Comparison of ENCODE assay signal across 19 cellular contexts in genomic region chr22:27627444-27627833, GRCh38.
DNase-seq lines count a peak whose midpoint lies in the region; ATAC-seq and TF ChIP-seq lines count a peak whose summit lies in the region.
"Had no signal": no experiment of that assay in that cellular context is flagged by ENCODE, and none has a peak within 500 bp of the region (broad histone marks: within the 10 kb centered on the region; RNA-seq: fewer than 3 reads in every experiment).

No MANE protein-coding gene starts in this region.

- H3K4me3 ChIP-seq in breast epithelium (no peak overlapping the region), choroid plexus epithelial cell (ENCODE audit: low read depth, low read length) (no peak overlapping the region)
- H3K4me3 ChIP-seq: PC-9, testis had no signal

- TF ChIP-seq CTCF in MCF 10A (IDR thresholded peaks at IDR 0.05; ENCODE audit: unreplicated experiment) (no peak), breast epithelium (IDR thresholded peaks at IDR 0.05) (no peak), choroid plexus epithelial cell (conservative IDR thresholded peaks at IDR 0.05; ENCODE audit: low read depth, low read length) (peak; percentile 30), type B pancreatic cell (conservative IDR thresholded peaks at IDR 0.05) (peak; percentile 38), nephron progenitor cell (IDR thresholded peaks at IDR 0.05) (no peak)

- H3K9me3 Mint-ChIP-seq in MCF 10A (ENCODE audit: unreplicated experiment) (no peaks in the 10 kb centered on the region), type B pancreatic cell (peaks cover 5% of the 10 kb centered on the region), nephron progenitor cell (peaks cover 19% of the 10 kb centered on the region)
- H3K9me3 Mint-ChIP-seq in activated naive CD4-positive, alpha-beta T cell treated with anti-CD3 and anti-CD28 coated beads, Interleukin-2, amount 10 ng/mL, durations not matched to agents 7 days and 5 days: peaks cover 4% of the 10 kb centered on the region
- H3K9me3 Mint-ChIP-seq: central memory CD8-positive, alpha-beta T cell; neural crest cell; T-helper 1 cell treated with Interleukin-12 subunit alpha and Interleukin-12 subunit beta and Interleukin-4 antibody, amounts not matched to agents 30 μg/mL and 1 μg/mL, for 36 hours had no signal

- no TSS peak for BruUV-seq in MCF 10A (replicated peaks; lab: Mats Ljungman, UMichigan)

- DNase-seq in MCF 10A (ENCODE audit: unreplicated experiment): peak; percentile 21
- no peak for DNase-seq in breast epithelium (ENCODE audit: low spot score in 2 of 2)
- peak; percentile 57 for DNase-seq in NOMO-1 treated with DMSO at 0.1 percent for 48 hours (lab: John Stamatoyannopoulos, UW; ENCODE audit: unreplicated experiment)
- peak; percentile 23 for DNase-seq in choroid plexus epithelial cell (ENCODE audit: low read depth)
- no peak for DNase-seq in type B pancreatic cell (ENCODE audit: extremely low spot score, unreplicated experiment)
- DNase-seq in nephron progenitor cell: no peak
- DNase-seq in activated naive CD4-positive, alpha-beta T cell treated with anti-CD3 and anti-CD28 coated beads, Interleukin-2, amount 10 ng/mL, durations not matched to agents 7 days and 5 days: no peak
- DNase-seq: activated CD4-positive, alpha-beta T cell treated with anti-CD3 and anti-CD28 coated beads for 4 hours; CD8-positive, alpha-beta memory T cell; GDM1; NCI-H2171; stimulated activated CD4-positive, alpha-beta T cell treated with anti-CD3 and anti-CD28 coated beads, Interleukin-2, amount 100 ng/mL, for 24 hours; stimulated activated CD8-positive, alpha-beta memory T cell treated with anti-CD3 and anti-CD28 coated beads, Interleukin-4, amount 100 ng/mL, for 48 hours; testis had no signal

- intact Hi-C loops in MCF 10A (cut with micrococcal nuclease) (no loop called here), breast epithelium (cut with DNase I; ENCODE audit: low total_unique reads) (no loop called here)

- no peaks in the 10 kb centered on the region for H3K36me3 Mint-ChIP-seq in MCF 10A (ENCODE audit: insufficient read depth, unreplicated experiment)
- peaks cover 3% of the 10 kb centered on the region for H3K36me3 Mint-ChIP-seq in type B pancreatic cell
- H3K36me3 Mint-ChIP-seq in nephron progenitor cell (ENCODE audit: low read depth): peaks cover 5% of the 10 kb centered on the region
- no peaks in the 10 kb centered on the region for H3K36me3 Mint-ChIP-seq in activated naive CD4-positive, alpha-beta T cell treated with anti-CD3 and anti-CD28 coated beads, Interleukin-2, amount 10 ng/mL, durations not matched to agents 7 days and 5 days
- H3K36me3 Mint-ChIP-seq: CD8-positive, alpha-beta memory T cell had no signal

- H3K4me1 ChIP-seq in breast epithelium: no peaks in the 10 kb centered on the region
- H3K4me1 ChIP-seq: testis had no signal

- TF ChIP-seq POLR2A in breast epithelium (IDR thresholded peaks at IDR 0.05): no peak

- H3K27ac Mint-ChIP-seq in MCF 10A (ENCODE audit: low read depth, unreplicated experiment) (no peak overlapping the region), type B pancreatic cell (no peak overlapping the region), nephron progenitor cell (no peak overlapping the region)
- H3K27ac Mint-ChIP-seq in activated naive CD4-positive, alpha-beta T cell treated with anti-CD3 and anti-CD28 coated beads, Interleukin-2, amount 10 ng/mL, durations not matched to agents 7 days and 5 days: no peak overlapping the region
- H3K27ac Mint-ChIP-seq: CD8-positive, alpha-beta memory T cell; T-helper 1 cell treated with Interleukin-12 subunit alpha and Interleukin-12 subunit beta and Interleukin-4 antibody, amounts not matched to agents 30 μg/mL and 1 μg/mL, for 36 hours had no signal

- H3K36me3 ChIP-seq in breast epithelium: no peaks in the 10 kb centered on the region

- CTCF ChIA-PET in MCF 10A (lab: Yijun Ruan, JAX): no interaction called here
- CTCF ChIA-PET in activated naive CD4-positive, alpha-beta T cell treated with anti-CD3 and anti-CD28 coated beads, Interleukin-2, amount 10 ng/mL, durations not matched to agents 7 days and 5 days (lab: Charles Lee): no interaction called here

- H3K4me3 Mint-ChIP-seq in MCF 10A (ENCODE audit: unreplicated experiment) (no peak overlapping the region), type B pancreatic cell (no peak overlapping the region), nephron progenitor cell (no peak overlapping the region)
- no peak overlapping the region for H3K4me3 Mint-ChIP-seq in activated naive CD4-positive, alpha-beta T cell treated with anti-CD3 and anti-CD28 coated beads, Interleukin-2, amount 10 ng/mL, durations not matched to agents 7 days and 5 days
- H3K4me3 Mint-ChIP-seq: CD8-positive, alpha-beta memory T cell; central memory CD8-positive, alpha-beta T cell; neural crest cell; T-helper 1 cell treated with Interleukin-12 subunit alpha and Interleukin-12 subunit beta and Interleukin-4 antibody, amounts not matched to agents 30 μg/mL and 1 μg/mL, for 36 hours had no signal

- H3K4me1 Mint-ChIP-seq in MCF 10A (ENCODE audit: insufficient read depth, unreplicated experiment): no peaks in the 10 kb centered on the region
- peaks cover 24% of the 10 kb centered on the region for H3K4me1 Mint-ChIP-seq in type B pancreatic cell (ENCODE audit: unreplicated experiment)
- H3K4me1 Mint-ChIP-seq in nephron progenitor cell: peaks cover 13% of the 10 kb centered on the region
- no peaks in the 10 kb centered on the region for H3K4me1 Mint-ChIP-seq in activated naive CD4-positive, alpha-beta T cell treated with anti-CD3 and anti-CD28 coated beads, Interleukin-2, amount 10 ng/mL, durations not matched to agents 7 days and 5 days
- H3K4me1 Mint-ChIP-seq: CD8-positive, alpha-beta memory T cell; central memory CD8-positive, alpha-beta T cell had no signal

- H3K27ac ChIP-seq in breast epithelium: no peak overlapping the region
- H3K27ac ChIP-seq: PC-9, testis had no signal

- H3K27me3 ChIP-seq in breast epithelium: no peaks in the 10 kb centered on the region
- H3K27me3 ChIP-seq: testis had no signal

- no peak for ATAC-seq in GM21529 (IDR thresholded peaks at IDR 0.05; ENCODE audit: unreplicated experiment)

- POLR2A ChIA-PET in MCF 10A (lab: Yijun Ruan, JAX): no interaction called here

- H3K9me3 ChIP-seq in breast epithelium: no peaks in the 10 kb centered on the region
- H3K9me3 ChIP-seq: testis had no signal

- H3K27me3 Mint-ChIP-seq in MCF 10A (ENCODE audit: insufficient read depth, unreplicated experiment) (no peaks in the 10 kb centered on the region), type B pancreatic cell (peaks cover 3% of the 10 kb centered on the region), nephron progenitor cell (ENCODE audit: low read depth, poor library complexity) (peaks cover 26% of the 10 kb centered on the region)
- H3K27me3 Mint-ChIP-seq in activated naive CD4-positive, alpha-beta T cell treated with anti-CD3 and anti-CD28 coated beads, Interleukin-2, amount 10 ng/mL, durations not matched to agents 7 days and 5 days: no peaks in the 10 kb centered on the region
- H3K27me3 Mint-ChIP-seq: central memory CD8-positive, alpha-beta T cell had no signal

Comparison
In these comparisons a context has a peak if more than half of its experiments do, and no peak if none do; other contexts are left out.
1. DNase-seq: peak in MCF 10A (single experiment), NOMO-1 treated with DMSO at 0.1 percent for 48 hours (single experiment) and choroid plexus epithelial cell (single experiment); none in breast epithelium (0 of 2), type B pancreatic cell (single experiment), nephron progenitor cell (single experiment) and activated naive CD4-positive, alpha-beta T cell treated with anti-CD3 and anti-CD28 coated beads, Interleukin-2, amount 10 ng/mL, durations not matched to agents 7 days and 5 days (single experiment).
2. CTCF ChIP-seq: peak in choroid plexus epithelial cell (single experiment) and type B pancreatic cell (single experiment); none in MCF 10A (single experiment), breast epithelium (0 of 3) and nephron progenitor cell (single experiment).